In the genomic region with DNA sequence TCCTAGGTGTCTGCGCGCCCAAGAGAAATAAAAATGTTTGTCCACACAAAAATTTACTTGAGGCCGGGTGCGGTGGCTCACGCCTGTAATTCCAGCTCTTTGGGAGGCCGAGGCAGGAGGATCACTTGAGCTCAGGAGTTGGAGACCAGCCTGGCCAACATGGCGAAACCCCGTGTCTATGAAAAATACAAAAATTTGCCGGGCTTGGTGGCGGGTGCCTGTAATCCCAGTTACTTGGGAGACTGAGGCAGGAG, we compare ENCODE assay signal across 10 cellular contexts. TPM values are rescaled to one million over a fixed set of nuclear protein-coding genes. Genes with fewer than 3 reads are reported as not detected.
"Had no signal": no experiment of that assay in that cellular context is flagged by ENCODE, and none has a peak within 500 bp of the region (broad histone marks: within the 10 kb centered on the region; RNA-seq: fewer than 3 reads in every experiment).

No MANE protein-coding gene starts in this region.

RNA-seq across cellular contexts. Expression of a gene that starts 12.2 kb away (rescaled TPM):
- total RNA-seq: activated naive CD4-positive, alpha-beta T cell treated with anti-CD3 and anti-CD28 coated beads for 36 hours; body of pancreas; kidney epithelial cell; liver; myocyte; omental fat pad; psoas muscle; right lobe of liver; suprapubic skin; urinary bladder had no signal
- polyA plus RNA-seq: liver, psoas muscle, urinary bladder had no signal
